Comparison of ENCODE assay signal across 26 cellular contexts in genomic region chr1:147434926-147435325, GRCh38.
"Had no signal": no experiment of that assay in that cellular context is flagged by ENCODE, and none has a peak within 500 bp of the region (broad histone marks: within the 10 kb centered on the region; RNA-seq: fewer than 3 reads in every experiment).

No MANE protein-coding gene starts in this region.

- H3K4me2 ChIP-seq: PC-9 had no signal

- H3K27me3 ChIP-seq: brain microvascular endothelial cell had no signal

- H3K4me3 Mint-ChIP-seq: activated CD4-positive, alpha-beta T cell treated with anti-CD3 and anti-CD28 coated beads, Interleukin-2, amount 10 ng/mL, durations not matched to agents 24 days and 14 days; activated CD8-positive, alpha-beta T cell treated with anti-CD3 and anti-CD28 coated beads for 36 hours; activated naive CD8-positive, alpha-beta T cell treated with anti-CD3 and anti-CD28 coated beads for 36 hours; activated T-cell treated with anti-CD3 and anti-CD28 coated beads, Interleukin-2, amount 50 U/mL, for 72 hours; activated T-helper 17 cell treated with anti-CD3 and anti-CD28 coated beads, Interleukin-2, amount 50 U/mL, for 72 hours; central memory CD8-positive, alpha-beta T cell had no signal

- H3K36me3 ChIP-seq: brain microvascular endothelial cell had no signal

- H3K27ac ChIP-seq: brain microvascular endothelial cell, PC-9, RWPE1, SK-N-MC had no signal

- H3K36me3 Mint-ChIP-seq: activated naive CD8-positive, alpha-beta T cell treated with anti-CD3 and anti-CD28 coated beads for 36 hours had no signal

- H3K27ac Mint-ChIP-seq: activated CD4-positive, alpha-beta T cell treated with anti-CD3 and anti-CD28 coated beads, Interleukin-2, amount 10 ng/mL, durations not matched to agents 24 days and 14 days; activated CD8-positive, alpha-beta T cell treated with anti-CD3 and anti-CD28 coated beads for 36 hours; activated naive CD8-positive, alpha-beta T cell treated with anti-CD3 and anti-CD28 coated beads for 36 hours; activated T-cell treated with anti-CD3 and anti-CD28 coated beads, Interleukin-2, amount 50 U/mL, for 72 hours; activated T-helper 17 cell treated with anti-CD3 and anti-CD28 coated beads, Interleukin-2, amount 50 U/mL, for 72 hours had no signal

- H3K4me1 Mint-ChIP-seq: activated CD4-positive, alpha-beta T cell treated with anti-CD3 and anti-CD28 coated beads, Interleukin-2, amount 10 ng/mL, durations not matched to agents 24 days and 14 days; activated naive CD8-positive, alpha-beta T cell treated with anti-CD3 and anti-CD28 coated beads for 36 hours; activated T-helper 17 cell treated with anti-CD3 and anti-CD28 coated beads, Interleukin-2, amount 50 U/mL, for 72 hours; central memory CD8-positive, alpha-beta T cell had no signal

- DNase-seq: activated CD4-positive, alpha-beta T cell treated with anti-CD3 and anti-CD28 coated beads, Interleukin-2, amount 10 ng/mL, durations not matched to agents 24 days and 14 days; activated CD4-positive, alpha-beta T cell treated with anti-CD3 and anti-CD28 coated beads, Interleukin-2, amount 50 U/mL, for 4 hours; activated CD8-positive, alpha-beta T cell treated with anti-CD3 and anti-CD28 coated beads for 36 hours; activated effector memory CD4-positive, alpha-beta T cell treated with anti-CD3 and anti-CD28 coated beads, Interleukin-2, amount 50 U/mL, for 16 hours; activated naive CD4-positive, alpha-beta T cell; activated naive CD4-positive, alpha-beta T cell treated with anti-CD3 and anti-CD28 coated beads, Interleukin-2, amount 50 U/mL, for 16 hours; activated naive CD8-positive, alpha-beta T cell treated with anti-CD3 and anti-CD28 coated beads for 36 hours; activated T-cell treated with anti-CD3 and anti-CD28 coated beads, Interleukin-2, amount 50 U/mL, for 1 hour; activated T-cell treated with anti-CD3 and anti-CD28 coated beads, Interleukin-2, amount 50 U/mL, for 72 hours; amniotic stem cell; aorta; brain microvascular endothelial cell; NCI-H1092; NCI-H187 treated with DMSO at 0.1 percent for 48 hours; NCI-H2081; NCI-H345; NCI-H524 treated with DMSO at 0.1 percent for 48 hours; NK-92 treated with Interleukin-12 subunit alpha and Interleukin-12 subunit beta, amount 100 ng/mL, for 24 hours; PC-9; T1000 had no signal

- ATAC-seq: activated CD8-positive, alpha-beta T cell treated with anti-CD3 and anti-CD28 coated beads for 36 hours; activated T-cell treated with anti-CD3 and anti-CD28 coated beads, Interleukin-2, amount 50 U/mL, for 72 hours; activated T-helper 17 cell treated with anti-CD3 and anti-CD28 coated beads, Interleukin-2, amount 50 U/mL, for 72 hours; K562; Right ventricle myocardium inferior had no signal

- H3K4me3 ChIP-seq: K562, PC-9, SK-N-MC had no signal

- H3K9me3 Mint-ChIP-seq: activated CD4-positive, alpha-beta T cell treated with anti-CD3 and anti-CD28 coated beads, Interleukin-2, amount 10 ng/mL, durations not matched to agents 24 days and 14 days; activated CD8-positive, alpha-beta T cell treated with anti-CD3 and anti-CD28 coated beads for 36 hours; activated T-helper 17 cell treated with anti-CD3 and anti-CD28 coated beads, Interleukin-2, amount 50 U/mL, for 72 hours; central memory CD8-positive, alpha-beta T cell had no signal
